In genomic region chr5:72587909-72588308, GRCh38 we compare ENCODE assay signal across 14 cellular contexts.
DNase-seq lines count a peak whose midpoint lies in the region; FAIRE-seq and TF ChIP-seq lines count a peak whose summit lies in the region.
"Had no signal": no experiment of that assay in that cellular context is flagged by ENCODE, and none has a peak within 500 bp of the region (broad histone marks: within the 10 kb centered on the region; RNA-seq: fewer than 3 reads in every experiment).

No MANE protein-coding gene starts in this region.

- no peaks in the 10 kb centered on the region for H3K9me3 ChIP-seq in endothelial cell of umbilical vein (replicated peaks; ENCODE audit: control insufficient read depth, insufficient read depth, low read length)
- no peaks in the 10 kb centered on the region for H3K9me3 ChIP-seq in neuronal stem cell (replicated peaks in 1 of 2; ENCODE audit: control insufficient read depth in 2 of 2, insufficient read depth in 1 of 2, low read depth in 1 of 2, low read length in 2 of 2)
- no peaks in the 10 kb centered on the region for H3K9me3 ChIP-seq in BE2C

- no peak overlapping the region for H2BK12ac ChIP-seq in neuronal stem cell (ENCODE audit: low read length)

- peaks cover 21% of the 10 kb centered on the region for H3K4me1 ChIP-seq in endothelial cell of umbilical vein (ENCODE audit: control insufficient read depth, extremely low read depth, insufficient read depth, low read length)
- peaks cover 6 to 7% of the 10 kb centered on the region in 2 donors for H3K4me1 ChIP-seq in neuronal stem cell (ENCODE audit: control insufficient read depth in 2 of 2, insufficient read depth in 1 of 2, low read depth in 1 of 2, low read length in 2 of 2)
- H3K4me1 ChIP-seq in BE2C: no peaks in the 10 kb centered on the region

- H3K27me3 ChIP-seq in endothelial cell of umbilical vein (ENCODE audit: control insufficient read depth in 2 of 2, insufficient read depth in 2 of 2, low read length in 2 of 2): no peaks in the 10 kb centered on the region
- H3K27me3 ChIP-seq in neuronal stem cell (ENCODE audit: control insufficient read depth in 3 of 3, insufficient read depth in 3 of 3, low read depth in 1 of 3, low read length in 3 of 3): no peaks in the 10 kb centered on the region
- no peaks in the 10 kb centered on the region for H3K27me3 ChIP-seq in BE2C

- TF ChIP-seq CTCF in endothelial cell of umbilical vein (IDR thresholded peaks at IDR 0.05; ENCODE audit: extremely low read depth in 1 of 2, insufficient read depth in 1 of 2, low read depth in 1 of 2, low read length in 2 of 2) (no peak), GM13977 (IDR thresholded peaks at IDR 0.05; ENCODE audit: extremely low read depth, insufficient read depth, missing control alignments) (no peak), BE2C (IDR thresholded peaks at IDR 0.05; ENCODE audit: low read depth, low read length) (no peak)

- no peak overlapping the region for H4K91ac ChIP-seq in neuronal stem cell (ENCODE audit: low read depth, low read length, poor library complexity)

- H2BK120ac ChIP-seq in neuronal stem cell (ENCODE audit: low read depth, low read length): no peak overlapping the region

- in situ Hi-C loops in GM13977 (cut with MboI; ENCODE audit: low pct_unique_long_range_greater_than_20kb, low sequenced_read_pairs, unreplicated experiment): no loop called here

- H3K27ac ChIP-seq in endothelial cell of umbilical vein (ENCODE audit: insufficient read depth, low read depth, low read length) (peak overlapping the region; percentile 40), neuronal stem cell (replicated peaks; ENCODE audit: low read length) (no peak overlapping the region)
- H3K27ac ChIP-seq: C4-2B had no signal

- no peaks in the 10 kb centered on the region for H4K20me1 ChIP-seq in endothelial cell of umbilical vein (replicated peaks; ENCODE audit: control insufficient read depth, extremely low read depth, insufficient read depth, low read length)

- no peak overlapping the region for H3K4ac ChIP-seq in neuronal stem cell (ENCODE audit: low read length)

- no peaks in the 10 kb centered on the region for H3K79me2 ChIP-seq in endothelial cell of umbilical vein (ENCODE audit: control insufficient read depth, insufficient read depth, low read length)

- H3K9me1 ChIP-seq in endothelial cell of umbilical vein (replicated peaks; ENCODE audit: control insufficient read depth, extremely low read depth, insufficient read depth, low read length): no peaks in the 10 kb centered on the region

- H3K36me3 ChIP-seq in endothelial cell of umbilical vein (ENCODE audit: control insufficient read depth in 2 of 2, extremely low read depth in 1 of 2, insufficient read depth in 2 of 2, low read length in 2 of 2): no peaks in the 10 kb centered on the region
- no peaks in the 10 kb centered on the region for H3K36me3 ChIP-seq in neuronal stem cell (replicated peaks in 1 of 2; ENCODE audit: control insufficient read depth in 2 of 2, insufficient read depth in 2 of 2, low read length in 2 of 2)
- H3K36me3 ChIP-seq in BE2C: no peaks in the 10 kb centered on the region

- H3K4me2 ChIP-seq in endothelial cell of umbilical vein (ENCODE audit: insufficient read depth, low read length) (peak overlapping the region; percentile 12), neuronal stem cell (ENCODE audit: insufficient read depth, low read length, poor library complexity, severe bottlenecking) (no peak overlapping the region)

- CTCF ChIA-PET in endothelial cell of umbilical vein (lab: Charles Lee): interaction anchor here (1.1 to 4.7 kb wide), 3 partner anchors 12 to 26 kb away, joined by 3 to 18 read pairs (median 3); no protein-coding TSS in a partner anchor

- POLR2A ChIA-PET in endothelial cell of umbilical vein (lab: Charles Lee): no interaction called here

- no peaks in the 10 kb centered on the region for H3K79me1 ChIP-seq in neuronal stem cell (ENCODE audit: low read depth, low read length)

- FAIRE-seq in endothelial cell of umbilical vein (lab: Jason Lieb, UNC): peak; percentile 72
- FAIRE-seq: HTR-8/SVneo, kidney had no signal

- peak; percentile 27 for DNase-seq in ELF-1 (ENCODE audit: low read depth, low spot score)
- DNase-seq in M059J (ENCODE audit: low read depth): peak; percentile 14
- peak; percentile 46 for DNase-seq in endothelial cell of umbilical vein (ENCODE audit: low read depth, low spot score)
- no peak for DNase-seq in neuronal stem cell (ENCODE audit: low spot score)
- no peak for DNase-seq in GM13977 (ENCODE audit: low spot score)
- DNase-seq in BE2C: no peak
- DNase-seq in posterior cingulate gyrus: no peak
- DNase-seq in effector CD4-positive, alpha-beta T cell: no peak
- DNase-seq: activated CD4-positive, alpha-beta memory T cell treated with anti-CD3 and anti-CD28 coated beads for 36 hours; kidney; NCI-H510A treated with DMSO at 0.1 percent for 48 hours; stimulated activated naive CD4-positive, alpha-beta T cell treated with Interleukin-2 at 50 U/mL for 16 hours had no signal

- WGBS in neuronal stem cell (ENCODE audit: extremely low coverage in 2 of 2, insufficient read length in 2 of 2, insufficient replicate concordance in 1 of 2), 2 donors: no CpG with 5 or more reads among the region's 4 CpGs

- H3K4me3 ChIP-seq in endothelial cell of umbilical vein (replicated peaks in 1 of 3; ENCODE audit: insufficient read depth in 1 of 3, low read depth in 1 of 3, low read length in 3 of 3): no peak overlapping the region
- no peak overlapping the region for H3K4me3 ChIP-seq in neuronal stem cell (ENCODE audit: low read length in 2 of 2)
- H3K4me3 ChIP-seq in BE2C (ENCODE audit: low read depth, low read length): no peak overlapping the region

- no peak overlapping the region for H2BK15ac ChIP-seq in neuronal stem cell (ENCODE audit: low read length)

- peak overlapping the region; percentile 63 for H2AFZ ChIP-seq in endothelial cell of umbilical vein (ENCODE audit: low read depth, low read length)
- H2AFZ ChIP-seq in neuronal stem cell (ENCODE audit: low read length): peak overlapping the region; percentile 90

- H3K9ac ChIP-seq in endothelial cell of umbilical vein (replicated peaks; ENCODE audit: extremely low read depth, insufficient read depth, low read length): no peak overlapping the region
- no peak overlapping the region for H3K9ac ChIP-seq in neuronal stem cell (ENCODE audit: low read depth, low read length, poor library complexity)

- intact Hi-C loops in endothelial cell of umbilical vein (cut with micrococcal nuclease) (no loop called here), posterior cingulate gyrus (cut with DNase I) (no loop called here)

- dilution Hi-C loops in endothelial cell of umbilical vein (cut with MboI; ENCODE audit: extremely low pct_ligation_motif_present, low sequenced_read_pairs): loop anchor here (25.0 kb wide), 1 partner anchor 224 kb away; the partner anchor contains the start of gene TNPO1

- H4K8ac ChIP-seq in neuronal stem cell (ENCODE audit: low read depth, low read length): no peak overlapping the region

- H2BK5ac ChIP-seq in neuronal stem cell (ENCODE audit: low read length): no peak overlapping the region

- H3K18ac ChIP-seq in neuronal stem cell (ENCODE audit: low read length): no peak overlapping the region

- BruUV-seq in endothelial cell of umbilical vein (replicated peaks; lab: Mats Ljungman, UMichigan): no TSS peak

- H2AK5ac ChIP-seq in neuronal stem cell (ENCODE audit: low read depth, low read length): no peak overlapping the region

- H3K14ac ChIP-seq in neuronal stem cell (ENCODE audit: low read length): no peak overlapping the region

- H3K23ac ChIP-seq in neuronal stem cell (ENCODE audit: low read depth, low read length, poor library complexity): no peak overlapping the region

- no peak for TF ChIP-seq POLR2A in endothelial cell of umbilical vein (IDR thresholded peaks at IDR 0.05; ENCODE audit: low read depth, low read length)

TF ChIP-seq in endothelial cell of umbilical vein, 7 proteins besides CTCF, POLR2A, EP300 and RAD21:
- TF ChIP-seq POLR2AphosphoS5 (IDR thresholded peaks at IDR 0.05; ENCODE audit: insufficient read depth, low read depth, low read length) (no peak), MAX (IDR thresholded peaks at IDR 0.05; ENCODE audit: insufficient read depth, insufficient read length) (no peak), FOS (IDR thresholded peaks at IDR 0.05; ENCODE audit: borderline replicate concordance, insufficient read depth, low read length) (no peak), GATA2 (IDR thresholded peaks at IDR 0.05; ENCODE audit: insufficient read depth, insufficient read length, low read depth, low read length) (no peak), EZH2 (IDR thresholded peaks at IDR 0.05; ENCODE audit: borderline replicate concordance, low read depth, low read length, severe bottlenecking) (no peak), MYC (IDR thresholded peaks at IDR 0.05; ENCODE audit: low read depth, low read length) (no peak), JUN (IDR thresholded peaks at IDR 0.05; ENCODE audit: borderline replicate concordance, insufficient read depth, insufficient read length, low read depth) (no peak)

Comparison
In these comparisons a context has a peak if more than half of its experiments do, and no peak if none do; other contexts are left out.
1. DNase-seq: peak in ELF-1 (single experiment), M059J (single experiment) and endothelial cell of umbilical vein (single experiment); none in neuronal stem cell (single experiment), GM13977 (single experiment), BE2C (single experiment), posterior cingulate gyrus (0 of 10) and effector CD4-positive, alpha-beta T cell (single experiment).